ENCODE assay signal across 1 cellular context in the genomic region with DNA sequence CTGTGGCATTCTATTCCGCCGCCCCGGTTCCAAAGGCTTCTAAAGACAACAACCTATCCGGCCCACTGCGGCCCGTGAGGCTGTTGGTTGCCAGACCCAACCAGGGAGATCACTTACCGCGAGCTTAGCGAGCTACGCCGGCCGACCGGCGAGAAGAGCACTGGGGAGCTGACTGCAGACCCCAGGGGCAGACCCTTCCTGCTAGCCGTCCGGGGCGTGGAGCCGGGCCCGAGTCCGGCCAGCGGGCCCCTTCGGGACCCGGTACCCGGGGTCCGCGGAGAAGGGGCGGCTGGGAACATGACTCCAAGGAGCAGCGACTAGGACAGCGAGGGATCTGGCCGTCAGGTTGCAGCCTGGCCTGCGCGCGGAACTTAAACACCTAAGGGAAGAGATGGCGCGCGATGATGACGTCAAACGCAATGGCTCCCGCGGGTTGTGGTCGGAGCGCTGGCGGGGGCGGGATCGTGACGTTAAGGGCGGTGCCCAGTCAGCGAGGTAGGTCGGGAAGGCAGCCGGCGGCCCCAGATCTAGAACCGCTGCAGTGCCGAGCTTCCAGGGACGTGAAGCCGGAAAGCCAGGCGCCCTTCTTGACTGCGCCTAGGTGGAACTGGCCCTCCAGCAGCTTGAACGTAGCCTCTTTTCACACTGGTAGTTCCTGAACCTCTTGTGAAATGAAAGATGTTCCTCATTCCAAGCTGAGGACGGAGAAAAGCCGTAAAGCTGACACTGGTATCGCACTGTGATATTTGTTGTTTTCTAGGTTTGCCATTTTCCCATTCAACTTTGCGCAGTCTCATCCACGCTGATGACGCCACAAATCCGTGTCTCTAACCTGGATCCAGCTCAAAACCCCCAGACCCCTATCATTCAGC.
TF ChIP-seq lines count a peak whose summit lies in the region.

A gene (minus strand): TSS at position 391 of the 872 bp plus-strand sequence. CDS start 92 bp downstream, at position 299.

TF ChIP-seq in WTC11, 78 proteins besides CTCF, POLR2A, EP300 and RAD21 (continued from another document):
- TF ChIP-seq, protein P1, sequence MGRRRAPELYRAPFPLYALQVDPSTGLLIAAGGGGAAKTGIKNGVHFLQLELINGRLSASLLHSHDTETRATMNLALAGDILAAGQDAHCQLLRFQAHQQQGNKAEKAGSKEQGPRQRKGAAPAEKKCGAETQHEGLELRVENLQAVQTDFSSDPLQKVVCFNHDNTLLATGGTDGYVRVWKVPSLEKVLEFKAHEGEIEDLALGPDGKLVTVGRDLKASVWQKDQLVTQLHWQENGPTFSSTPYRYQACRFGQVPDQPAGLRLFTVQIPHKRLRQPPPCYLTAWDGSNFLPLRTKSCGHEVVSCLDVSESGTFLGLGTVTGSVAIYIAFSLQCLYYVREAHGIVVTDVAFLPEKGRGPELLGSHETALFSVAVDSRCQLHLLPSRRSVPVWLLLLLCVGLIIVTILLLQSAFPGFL (CRISPR knock-in tag; IDR thresholded peaks at IDR 0.05; ENCODE audit: borderline replicate concordance) = no peak
- TF ChIP-seq CREB1 (CRISPR knock-in tag; IDR thresholded peaks at IDR 0.05) = peak; percentile 76
- TF ChIP-seq, protein P2, sequence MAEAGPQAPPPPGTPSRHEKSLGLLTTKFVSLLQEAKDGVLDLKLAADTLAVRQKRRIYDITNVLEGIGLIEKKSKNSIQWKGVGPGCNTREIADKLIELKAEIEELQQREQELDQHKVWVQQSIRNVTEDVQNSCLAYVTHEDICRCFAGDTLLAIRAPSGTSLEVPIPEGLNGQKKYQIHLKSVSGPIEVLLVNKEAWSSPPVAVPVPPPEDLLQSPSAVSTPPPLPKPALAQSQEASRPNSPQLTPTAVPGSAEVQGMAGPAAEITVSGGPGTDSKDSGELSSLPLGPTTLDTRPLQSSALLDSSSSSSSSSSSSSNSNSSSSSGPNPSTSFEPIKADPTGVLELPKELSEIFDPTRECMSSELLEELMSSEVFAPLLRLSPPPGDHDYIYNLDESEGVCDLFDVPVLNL (CRISPR knock-in tag; IDR thresholded peaks at IDR 0.05; ENCODE audit: borderline replicate concordance, low read depth) = no peak
TF ChIP-seq in WTC11: peak in this region for 13.
